In genomic region chr3:27985369-27986035, GRCh38 we compare ENCODE assay signal across 26 cellular contexts.
A peak's percentile ranks its signal among the peaks of the same experiment; 100 is the strongest.
DNase-seq lines count a peak whose midpoint lies in the region; ATAC-seq and TF ChIP-seq lines count a peak whose summit lies in the region.
"Had no signal": no experiment of that assay in that cellular context is flagged by ENCODE, and none has a peak within 500 bp of the region (broad histone marks: within the 10 kb centered on the region; RNA-seq: fewer than 3 reads in every experiment).

No MANE protein-coding gene starts in this region.

- H3K9me3 ChIP-seq in mammary epithelial cell (replicated peaks; ENCODE audit: insufficient read depth, low read length) (no peaks in the 10 kb centered on the region), breast epithelium (no peaks in the 10 kb centered on the region)
- H3K9me3 ChIP-seq: mucosa of descending colon, psoas muscle, tibial nerve had no signal

- in situ Hi-C loops in mammary epithelial cell (cut with MboI; ENCODE audit: low sequenced_read_pairs in 2 of 2): no loop called here

- no peaks in the 10 kb centered on the region for H3K79me2 ChIP-seq in mammary epithelial cell (ENCODE audit: insufficient read depth, low read length)
- H3K79me2 ChIP-seq: hepatocyte had no signal

- H2AFZ ChIP-seq in mammary epithelial cell (ENCODE audit: low read depth, low read length): peak overlapping the region; percentile 57
- H2AFZ ChIP-seq: hepatocyte had no signal

- CTCF ChIA-PET in mammary epithelial cell (lab: Charles Lee; ENCODE audit: low non-redundant PET): interaction anchor here (0.7 kb wide), 1 partner anchor 9 kb away, joined by 3 read pairs; no protein-coding TSS in a partner anchor
- CTCF ChIA-PET in WTC11 (lab: Charles Lee): interaction anchor here (1.0 kb wide), 1 partner anchor 274 kb away, joined by 4 read pairs; no protein-coding TSS in a partner anchor

- POLR2A ChIA-PET in WTC11 (lab: Charles Lee): no interaction called here

- ATAC-seq in WTC11 (no peak), GM21423 (IDR thresholded peaks at IDR 0.05; ENCODE audit: unreplicated experiment) (no peak), GM19023 (IDR thresholded peaks at IDR 0.05; ENCODE audit: unreplicated experiment) (no peak)
- ATAC-seq: activated CD4-positive, CD25-positive, alpha-beta regulatory T cell treated with anti-CD3 and anti-CD28 coated beads, Interleukin-2, amount 50 U/mL, for 24 hours; activated CD8-positive, alpha-beta T cell treated with anti-CD3 and anti-CD28 coated beads, Interleukin-2, amount 10 ng/mL, durations not matched to agents 7 days and 5 days; mucosa of descending colon had no signal

- H3K4me3 ChIP-seq in mammary epithelial cell (replicated peaks in 1 of 3; ENCODE audit: insufficient read depth in 1 of 3, low read depth in 2 of 3, low read length in 3 of 3) (no peak overlapping the region), breast epithelium (no peak overlapping the region)
- H3K4me3 ChIP-seq: hepatocyte, mucosa of descending colon, psoas muscle, smooth muscle cell, tibial nerve had no signal

- TF ChIP-seq CTCF in mammary epithelial cell (conservative IDR thresholded peaks at IDR 0.05 in 1 of 2, IDR thresholded peaks at IDR 0.05 in 1 of 2; ENCODE audit: extremely low read depth in 1 of 2, insufficient read depth in 1 of 2, low read depth in 1 of 2, low read length in 2 of 2) (no peak), breast epithelium (IDR thresholded peaks at IDR 0.05) (no peak), WTC11 (IDR thresholded peaks at IDR 0.05) (no peak), glutamatergic neuron (IDR thresholded peaks at IDR 0.05; ENCODE audit: partially characterized antibody, unreplicated experiment) (no peak)

- H3K9me3 Mint-ChIP-seq in WTC11 (no peaks in the 10 kb centered on the region), glutamatergic neuron (ENCODE audit: unreplicated experiment) (peaks cover 1% of the 10 kb centered on the region)

- H3K36me3 ChIP-seq in mammary epithelial cell (ENCODE audit: insufficient read depth, low read length): no peaks in the 10 kb centered on the region
- H3K36me3 ChIP-seq in breast epithelium: no peaks in the 10 kb centered on the region
- H3K36me3 ChIP-seq: brain microvascular endothelial cell, tibial nerve had no signal

- H3K4me1 Mint-ChIP-seq in WTC11 (peaks cover 29% of the 10 kb centered on the region), glutamatergic neuron (ENCODE audit: low read depth, unreplicated experiment) (peaks cover 12% of the 10 kb centered on the region)
- H3K4me1 Mint-ChIP-seq: B cell had no signal

- dilution Hi-C loops in mammary epithelial cell (cut with HindIII; ENCODE audit: low sequenced_read_pairs): no loop called here

- no peak overlapping the region for H3K27ac ChIP-seq in mammary epithelial cell (ENCODE audit: insufficient read depth, low read depth, low read length)
- H3K27ac ChIP-seq in breast epithelium: no peak overlapping the region
- H3K27ac ChIP-seq: 22Rv1, brain microvascular endothelial cell, hepatocyte, psoas muscle, tibial nerve had no signal

- H4K20me1 ChIP-seq in mammary epithelial cell (ENCODE audit: insufficient read depth, low read length): no peaks in the 10 kb centered on the region

- H3K27me3 ChIP-seq in mammary epithelial cell (ENCODE audit: insufficient read depth, low read length): no peaks in the 10 kb centered on the region
- H3K27me3 ChIP-seq in breast epithelium: no peaks in the 10 kb centered on the region
- H3K27me3 ChIP-seq: brain microvascular endothelial cell, hepatocyte, tibial nerve had no signal

- BruUV-seq in mammary epithelial cell (replicated peaks; lab: Mats Ljungman, UMichigan): no TSS peak

- peak overlapping the region; percentile 29 for H3K4me2 ChIP-seq in mammary epithelial cell (ENCODE audit: insufficient read depth, low read depth, low read length)
- H3K4me2 ChIP-seq: hepatocyte, smooth muscle cell had no signal

- TF ChIP-seq POLR2A in breast epithelium (IDR thresholded peaks at IDR 0.05): no peak

- H3K9ac ChIP-seq in mammary epithelial cell (ENCODE audit: insufficient read depth, low read length): no peak overlapping the region

- H3K27ac Mint-ChIP-seq in WTC11 (peak overlapping the region; percentile 93), glutamatergic neuron (ENCODE audit: unreplicated experiment) (peak overlapping the region; percentile 39)
- H3K27ac Mint-ChIP-seq: activated CD8-positive, alpha-beta T cell treated with anti-CD3 and anti-CD28 coated beads, Interleukin-2, amount 10 ng/mL, durations not matched to agents 7 days and 5 days; B cell; stimulated activated naive CD8-positive, alpha-beta T cell treated with anti-CD3 and anti-CD28 coated beads, Interleukin-15, Interleukin-2, amounts not matched to agents 100 ng/mL and 50 ng/mL, for 24 hours had no signal

- H3K4me3 Mint-ChIP-seq in WTC11: 0 out of 2 replicates have a peak overlapping the region, but pooled peaks have one; percentile 21
- peak overlapping the region; percentile 39 for H3K4me3 Mint-ChIP-seq in glutamatergic neuron (ENCODE audit: unreplicated experiment)
- H3K4me3 Mint-ChIP-seq: activated CD8-positive, alpha-beta T cell treated with anti-CD3 and anti-CD28 coated beads, Interleukin-2, amount 10 ng/mL, durations not matched to agents 7 days and 5 days; B cell; stimulated activated naive CD8-positive, alpha-beta T cell treated with anti-CD3 and anti-CD28 coated beads, Interleukin-15, Interleukin-2, amounts not matched to agents 100 ng/mL and 50 ng/mL, for 24 hours had no signal

- WGBS in mammary epithelial cell (ENCODE audit: low coverage, missing lambda C conversion rate): 52% methylated on average over 4 of the region's 4 CpGs

- DNase-seq in mammary epithelial cell (peak; percentile 29), breast epithelium (ENCODE audit: low spot score in 2 of 2) (no peak), WTC11 (ENCODE audit: low spot score) (no peak), glutamatergic neuron (no peak), amygdala (lab: John Stamatoyannopoulos, UW) (no peak)
- no peak for DNase-seq in stimulated activated CD4-positive, alpha-beta T cell treated with anti-CD3 and anti-CD28 coated beads, Interleukin-2, amount 100 ng/mL, for 24 hours
- DNase-seq: activated CD8-positive, alpha-beta T cell treated with anti-CD3 and anti-CD28 coated beads, Interleukin-2, amount 10 ng/mL, durations not matched to agents 7 days and 5 days; activated gamma-delta T cell treated with Interleukin-2 at 50 U/mL for 16 hours; brain microvascular endothelial cell; cortex of kidney; KG1; mucosa of descending colon; NCI-H2171; NCI-H526; psoas muscle; stimulated activated CD4-positive, alpha-beta T cell treated with anti-CD3 and anti-CD28 coated beads, Interleukin-4, amount 100 ng/mL, for 4 hours; T-helper 9 cell had no signal

- H3K36me3 Mint-ChIP-seq in WTC11 (no peaks in the 10 kb centered on the region), glutamatergic neuron (ENCODE audit: unreplicated experiment) (no peaks in the 10 kb centered on the region)

- H3K27me3 Mint-ChIP-seq in WTC11 (ENCODE audit: low read depth) (no peaks in the 10 kb centered on the region), glutamatergic neuron (ENCODE audit: unreplicated experiment) (no peaks in the 10 kb centered on the region)
- H3K27me3 Mint-ChIP-seq: stimulated activated naive CD8-positive, alpha-beta T cell treated with anti-CD3 and anti-CD28 coated beads, Interleukin-15, Interleukin-2, amounts not matched to agents 100 ng/mL and 50 ng/mL, for 24 hours had no signal

- intact Hi-C loops in mammary epithelial cell (cut with micrococcal nuclease): loop anchor here (5.0 kb wide), 1 partner anchor 67 kb away; no protein-coding TSS in a partner anchor
- intact Hi-C loops in breast epithelium (cut with DNase I; ENCODE audit: low total_unique reads): no loop called here

- H3K4me1 ChIP-seq in mammary epithelial cell (ENCODE audit: insufficient read depth, low read length) (peaks cover 12% of the 10 kb centered on the region), breast epithelium (no peaks in the 10 kb centered on the region)
- H3K4me1 ChIP-seq: psoas muscle, tibial nerve had no signal

TF ChIP-seq in WTC11, 78 proteins besides CTCF, POLR2A, EP300 and RAD21 (continues in another document):
- TF ChIP-seq ESRRA (CRISPR knock-in tag; IDR thresholded peaks at IDR 0.05; ENCODE audit: borderline replicate concordance) (no peak), ELF4 (CRISPR knock-in tag; IDR thresholded peaks at IDR 0.05; ENCODE audit: low read depth) (no peak), CREM (CRISPR knock-in tag; IDR thresholded peaks at IDR 0.05) (no peak), ZNF671 (CRISPR knock-in tag; IDR thresholded peaks at IDR 0.05) (no peak)
- TF ChIP-seq, protein P1, sequence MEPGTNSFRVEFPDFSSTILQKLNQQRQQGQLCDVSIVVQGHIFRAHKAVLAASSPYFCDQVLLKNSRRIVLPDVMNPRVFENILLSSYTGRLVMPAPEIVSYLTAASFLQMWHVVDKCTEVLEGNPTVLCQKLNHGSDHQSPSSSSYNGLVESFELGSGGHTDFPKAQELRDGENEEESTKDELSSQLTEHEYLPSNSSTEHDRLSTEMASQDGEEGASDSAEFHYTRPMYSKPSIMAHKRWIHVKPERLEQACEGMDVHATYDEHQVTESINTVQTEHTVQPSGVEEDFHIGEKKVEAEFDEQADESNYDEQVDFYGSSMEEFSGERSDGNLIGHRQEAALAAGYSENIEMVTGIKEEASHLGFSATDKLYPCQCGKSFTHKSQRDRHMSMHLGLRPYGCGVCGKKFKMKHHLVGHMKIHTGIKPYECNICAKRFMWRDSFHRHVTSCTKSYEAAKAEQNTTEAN (CRISPR knock-in tag; IDR thresholded peaks at IDR 0.05): no peak
